Comparison of ENCODE assay signal across 14 cellular contexts in genomic region chr2:180021850-180022249, GRCh38. TPM values are rescaled to one million over a fixed set of nuclear protein-coding genes. Genes with fewer than 3 reads are reported as not detected.
DNase-seq lines count a peak whose midpoint lies in the region; TF ChIP-seq lines count a peak whose summit lies in the region.
"Had no signal": no experiment of that assay in that cellular context is flagged by ENCODE, and none has a peak within 500 bp of the region (broad histone marks: within the 10 kb centered on the region; RNA-seq: fewer than 3 reads in every experiment).

No MANE protein-coding gene starts in this region.

- H3K9me3 Mint-ChIP-seq in Caco-2 (ENCODE audit: unreplicated experiment) = no peaks in the 10 kb centered on the region
- H3K9me3 Mint-ChIP-seq: HFFc6 had no signal

- H3K36me3 Mint-ChIP-seq in Caco-2 (ENCODE audit: insufficient read depth, unreplicated experiment) = no peaks in the 10 kb centered on the region
- H3K36me3 Mint-ChIP-seq: CD4-positive, alpha-beta memory T cell had no signal

- no peaks in the 10 kb centered on the region for H3K4me1 Mint-ChIP-seq in Caco-2 (ENCODE audit: low read depth, unreplicated experiment)
- H3K4me1 Mint-ChIP-seq: CD4-positive, alpha-beta memory T cell had no signal

- H3K27me3 Mint-ChIP-seq in Caco-2 (ENCODE audit: insufficient read depth, unreplicated experiment) = peaks cover 2% of the 10 kb centered on the region

- H3K79me2 ChIP-seq in trophoblast cell (ENCODE audit: control insufficient read depth, insufficient read depth, low read length, poor library complexity) = no peaks in the 10 kb centered on the region

- H3K27ac ChIP-seq in trophoblast cell (ENCODE audit: low read depth, low read length) (no peak overlapping the region), thyroid gland (no peak overlapping the region)
- H3K27ac ChIP-seq: A549, C4-2B had no signal

- H3K4ac ChIP-seq in trophoblast cell (ENCODE audit: low read depth, low read length) = no peak overlapping the region

- H3K18ac ChIP-seq in trophoblast cell (ENCODE audit: low read length) = no peak overlapping the region

- H3K4me2 ChIP-seq in trophoblast cell (ENCODE audit: low read length) = peak overlapping the region; percentile 19
- H3K4me2 ChIP-seq: A549 had no signal

- no peak overlapping the region for H2BK12ac ChIP-seq in trophoblast cell (ENCODE audit: low read length)

- no peak overlapping the region for H4K91ac ChIP-seq in trophoblast cell (ENCODE audit: low read depth, low read length)

- CTCF ChIA-PET in Caco-2 (lab: Charles Lee) = no interaction called here

- H3K9ac ChIP-seq in endocrine pancreas (ENCODE audit: control insufficient read depth, insufficient read depth, low read length) = no peak overlapping the region
- no peak overlapping the region for H3K9ac ChIP-seq in trophoblast cell (ENCODE audit: low read length)

- no peaks in the 10 kb centered on the region for H3K36me3 ChIP-seq in endocrine pancreas (ENCODE audit: control insufficient read depth, insufficient read depth, low read length)
- no peaks in the 10 kb centered on the region for H3K36me3 ChIP-seq in trophoblast cell (ENCODE audit: control insufficient read depth in 1 of 2, insufficient read depth in 2 of 2, low read length in 2 of 2)
- H3K36me3 ChIP-seq in Caco-2 (ENCODE audit: control insufficient read depth, insufficient read depth, low read length) = no peaks in the 10 kb centered on the region
- no peaks in the 10 kb centered on the region for H3K36me3 ChIP-seq in thyroid gland
- H3K36me3 ChIP-seq: BE2C had no signal

- BruUV-seq in Caco-2 (replicated peaks; lab: Mats Ljungman, UMichigan) = no TSS peak

- H3K27ac Mint-ChIP-seq in Caco-2 (ENCODE audit: unreplicated experiment) = no peak overlapping the region
- H3K27ac Mint-ChIP-seq: CD4-positive, alpha-beta memory T cell; HFFc6 had no signal

- TF ChIP-seq CTCF in Caco-2 (IDR thresholded peaks at IDR 0.05; ENCODE audit: insufficient read depth in 1 of 2, low read depth in 1 of 2, low read length in 1 of 2, severe bottlenecking in 1 of 2, unreplicated experiment in 1 of 2) (no peak), thyroid gland (IDR thresholded peaks at IDR 0.05) (no peak)

- no peak overlapping the region for H3K4me3 Mint-ChIP-seq in Caco-2 (ENCODE audit: unreplicated experiment)
- H3K4me3 Mint-ChIP-seq: CD4-positive, alpha-beta memory T cell had no signal

- H2BK5ac ChIP-seq in trophoblast cell (ENCODE audit: low read depth, low read length, poor library complexity) = no peak overlapping the region

- no peak overlapping the region for H2AK5ac ChIP-seq in trophoblast cell (ENCODE audit: low read length)

- POLR2A ChIA-PET in Caco-2 (lab: Charles Lee) = no interaction called here

- H3K4me1 ChIP-seq in endocrine pancreas (ENCODE audit: control insufficient read depth, insufficient read depth, low read length) (no peaks in the 10 kb centered on the region), trophoblast cell (ENCODE audit: control insufficient read depth in 1 of 2, insufficient read depth in 2 of 2, low read length in 2 of 2) (no peaks in the 10 kb centered on the region), Caco-2 (no peaks in the 10 kb centered on the region), thyroid gland (no peaks in the 10 kb centered on the region)
- H3K4me1 ChIP-seq: A549, BE2C had no signal

- H2AFZ ChIP-seq in trophoblast cell (ENCODE audit: insufficient read depth, low read length, poor library complexity) = no peak overlapping the region

- no peak overlapping the region for H4K12ac ChIP-seq in trophoblast cell (ENCODE audit: low read depth, low read length)

- no peak overlapping the region for H2BK120ac ChIP-seq in trophoblast cell (ENCODE audit: insufficient read depth, low read length, poor library complexity)

- no peaks in the 10 kb centered on the region for H3K9me3 ChIP-seq in endocrine pancreas (ENCODE audit: control insufficient read depth, low read length)
- no peaks in the 10 kb centered on the region for H3K9me3 ChIP-seq in trophoblast cell (ENCODE audit: insufficient read depth, low read depth, low read length)
- H3K9me3 ChIP-seq in Caco-2 = no peaks in the 10 kb centered on the region
- no peaks in the 10 kb centered on the region for H3K9me3 ChIP-seq in thyroid gland
- H3K9me3 ChIP-seq: A549, BE2C had no signal

- H3K23ac ChIP-seq in trophoblast cell (ENCODE audit: low read length) = no peak overlapping the region

- H3K14ac ChIP-seq in trophoblast cell (ENCODE audit: low read length) = no peak overlapping the region

- intact Hi-C loops in Caco-2 (cut with micrococcal nuclease; ENCODE audit: unreplicated experiment) (no loop called here), thyroid gland (cut with DNase I) (no loop called here)

- no CpG with 5 or more reads among the region's 23 CpGs for WGBS in trophoblast cell (ENCODE audit: extremely low coverage, insufficient coverage, insufficient read length)
- 94 to 95% methylated on average over 22 to 23 of the region's 23 CpGs for WGBS in thyroid gland, 2 donors

- TF ChIP-seq POLR2A in thyroid gland (IDR thresholded peaks at IDR 0.05) = no peak

- no peaks in the 10 kb centered on the region for H3K79me1 ChIP-seq in trophoblast cell (ENCODE audit: low read length)

- H3K4me3 ChIP-seq in endocrine pancreas (ENCODE audit: control insufficient read depth, insufficient read depth, low read length) (peak overlapping the region; percentile 85), trophoblast cell (ENCODE audit: low read depth, low read length) (no peak overlapping the region), Caco-2 (ENCODE audit: low read depth, low read length) (no peak overlapping the region), thyroid gland (replicated peaks in 1 of 3) (no peak overlapping the region)
- H3K4me3 ChIP-seq: A549 had no signal

- DNase-seq in DMS53 (lab: John Stamatoyannopoulos, UW) (peak; percentile 81), DMS53 treated with DMSO at 0.1 percent for 48 hours (lab: John Stamatoyannopoulos, UW; ENCODE audit: unreplicated experiment) (peak; percentile 51), trophoblast cell (no peak), SHP77 (lab: John Stamatoyannopoulos, UW) (no peak), Caco-2 (no peak), thyroid gland (no peak)
- DNase-seq: BE2C; CD4-positive, alpha-beta memory T cell; GF-D8; HCEC 1CT; HFFc6 had no signal

- H3K27me3 ChIP-seq in endocrine pancreas (ENCODE audit: control insufficient read depth, insufficient read depth, low read length) (no peaks in the 10 kb centered on the region), trophoblast cell (ENCODE audit: insufficient read depth, low read length) (no peaks in the 10 kb centered on the region), Caco-2 (replicated peaks; ENCODE audit: control insufficient read depth, insufficient read depth, low read length) (no peaks in the 10 kb centered on the region), thyroid gland (no peaks in the 10 kb centered on the region)
- H3K27me3 ChIP-seq: BE2C had no signal

- no peak overlapping the region for H4K8ac ChIP-seq in trophoblast cell (ENCODE audit: low read depth, low read length)

RNA-seq across cellular contexts. Expression of gene CWC22, which starts 14.8 kb away (rescaled TPM):
- 20.7 and 21.2 TPM in 2 replicates for polyA plus RNA-seq in trophoblast cell (2013)
- total RNA-seq in Caco-2 (2022) (20.3 and 20.5 TPM in 2 replicates), thyroid gland (10 to 100 TPM; 22.0 to 31.7 (median 26.8) TPM)

Comparison
In these comparisons a context has a peak if more than half of its experiments do, and no peak if none do; other contexts are left out.
1. DNase-seq: peak in DMS53 (single experiment) and DMS53 treated with DMSO at 0.1 percent for 48 hours (single experiment); none in trophoblast cell (0 of 2), SHP77 (0 of 2), Caco-2 (0 of 2) and thyroid gland (0 of 2).